In genomic region chr5:1268056-1268455, GRCh38 we compare ENCODE assay signal across 6 cellular contexts. TPM values are rescaled to one million over a fixed set of nuclear protein-coding genes. Genes with fewer than 3 reads are reported as not detected.
"Had no signal": no experiment of that assay in that cellular context is flagged by ENCODE, and none has a peak within 500 bp of the region (broad histone marks: within the 10 kb centered on the region; RNA-seq: fewer than 3 reads in every experiment).

No MANE protein-coding gene starts in this region.

- DNase-seq: H9, HCEC 1CT, IMR-90 had no signal

- ATAC-seq: GM23338 had no signal

- H3K9me3 Mint-ChIP-seq: H9 had no signal

- H3K4me1 Mint-ChIP-seq: GM23338, H9 had no signal

- H2AFZ ChIP-seq: GM23338 had no signal

- H3K4me3 ChIP-seq: GM23338 had no signal

- H3K27ac Mint-ChIP-seq: GM23338 had no signal

- H3K4me2 ChIP-seq: GM23338 had no signal

- H3K4me3 Mint-ChIP-seq: GM23338, H9 had no signal

RNA-seq across cellular contexts. Expression of gene TERT, which starts 26.8 kb away (rescaled TPM):
- total RNA-seq: IMR-90 had no signal
- polyA plus RNA-seq: IMR-90 had no signal

RNA-seq across cellular contexts. Expression of gene SLC6A18, which starts 42.9 kb away (rescaled TPM):
- total RNA-seq: GM23338, H1, H9, HT-29, IMR-90 had no signal
- polyA plus RNA-seq: GM23338, H1, IMR-90 had no signal
